Comparison of ENCODE assay signal across 8 cellular contexts in the genomic region with DNA sequence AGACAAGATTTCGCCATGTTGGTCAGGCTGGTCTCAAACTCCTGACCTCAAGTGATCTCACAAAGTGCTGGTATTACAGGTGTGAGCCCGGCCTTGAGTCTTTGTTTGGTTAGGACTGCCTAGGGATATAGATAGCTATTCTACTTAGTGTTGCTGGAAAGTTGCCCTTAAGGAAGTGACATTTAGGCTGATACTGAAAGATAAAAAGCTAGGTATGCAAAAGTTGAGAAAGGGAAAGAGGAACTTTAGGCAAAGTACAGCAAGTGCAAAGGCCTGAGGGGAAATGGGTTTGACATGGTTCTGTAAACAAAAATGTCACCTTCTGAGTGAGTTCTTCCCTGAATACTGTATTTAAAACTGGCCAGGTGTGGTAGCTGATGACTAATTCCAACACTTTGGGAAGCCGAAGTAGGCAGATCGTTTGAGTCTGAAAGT.
A peak's percentile ranks its signal among the peaks of the same experiment; 100 is the strongest.
DNase-seq lines count a peak whose midpoint lies in the region; ATAC-seq lines count a peak whose summit lies in the region.

No MANE protein-coding gene starts in this region.

- DNase-seq in RPMI8226 (peak; percentile 96), medulla oblongata (ENCODE audit: extremely low spot score) (peak; percentile 34), inferior parietal cortex (ENCODE audit: extremely low spot score) (no peak), NCI-H1930 (lab: John Stamatoyannopoulos, UW) (no peak)
- DNase-seq in stimulated activated CD4-positive, alpha-beta T cell treated with anti-CD3 and anti-CD28 coated beads, Interleukin-2, amount 100 ng/mL, for 48 hours = no peak

- ATAC-seq in GM18498 (IDR thresholded peaks at IDR 0.05; ENCODE audit: unreplicated experiment) = peak; percentile 75
- ATAC-seq in GM21825 (IDR thresholded peaks at IDR 0.05; ENCODE audit: unreplicated experiment) = peak; percentile 65
- no peak for ATAC-seq in HG02981 (IDR thresholded peaks at IDR 0.05; ENCODE audit: unreplicated experiment)

Comparison
In these comparisons a context has a peak if more than half of its experiments do, and no peak if none do; other contexts are left out.
1. DNase-seq: peak in RPMI8226 (single experiment) and medulla oblongata (single experiment); none in stimulated activated CD4-positive, alpha-beta T cell treated with anti-CD3 and anti-CD28 coated beads, Interleukin-2, amount 100 ng/mL, for 48 hours (0 of 2), inferior parietal cortex (single experiment) and NCI-H1930 (0 of 2).